ENCODE assay signal across 8 cellular contexts in genomic region chr1:6347641-6348487, GRCh38. TPM values are rescaled to one million over a fixed set of nuclear protein-coding genes. Genes with fewer than 3 reads are reported as not detected.
A peak's percentile ranks its signal among the peaks of the same experiment; 100 is the strongest.
DNase-seq lines count a peak whose midpoint lies in the region; ATAC-seq and TF ChIP-seq lines count a peak whose summit lies in the region.

No MANE protein-coding gene starts in this region.

- DNase-seq in Right ventricle myocardium superior (peak; percentile 68), cardiac septum (ENCODE audit: low spot score) (no peak), immature natural killer cell (peak; percentile 57 to 69 (median 67))
- DNase-seq in activated naive CD8-positive, alpha-beta T cell treated with anti-CD3 and anti-CD28 coated beads for 36 hours = peak; percentile 65
- peak; percentile 50 to 58 for DNase-seq in stimulated activated CD4-positive, alpha-beta T cell treated with anti-CD3 and anti-CD28 coated beads, Interleukin-4, amount 100 ng/mL, for 48 hours (ENCODE audit: low read depth in 2 of 2)

- peaks cover 15% of the 10 kb centered on the region for H3K4me1 Mint-ChIP-seq in activated naive CD8-positive, alpha-beta T cell treated with anti-CD3 and anti-CD28 coated beads for 36 hours
- peaks cover 30 to 33% of the 10 kb centered on the region in 2 donors for H3K4me1 Mint-ChIP-seq in immature natural killer cell

- peak; percentile 36 for ATAC-seq in Right ventricle myocardium superior (ENCODE audit: poor library complexity)
- ATAC-seq in SK-N-SH treated with all-trans-retinoic acid at 6 μM for 48 hours = peak; percentile 50
- no peak for ATAC-seq in HG02973 (IDR thresholded peaks at IDR 0.05; ENCODE audit: unreplicated experiment)
- no peak for ATAC-seq in GM21390 (IDR thresholded peaks at IDR 0.05; ENCODE audit: unreplicated experiment)

- no peaks in the 10 kb centered on the region for H3K9me3 Mint-ChIP-seq in activated naive CD8-positive, alpha-beta T cell treated with anti-CD3 and anti-CD28 coated beads for 36 hours
- no peaks in the 10 kb centered on the region for H3K9me3 Mint-ChIP-seq in immature natural killer cell

- no peaks in the 10 kb centered on the region for H3K27me3 Mint-ChIP-seq in activated naive CD8-positive, alpha-beta T cell treated with anti-CD3 and anti-CD28 coated beads for 36 hours
- peaks cover 2 to 3% (median 2%) of the 10 kb centered on the region in 3 donors for H3K27me3 Mint-ChIP-seq in immature natural killer cell (ENCODE audit: low read depth in 3 of 3)

- peaks cover 4% of the 10 kb centered on the region for H3K36me3 Mint-ChIP-seq in activated naive CD8-positive, alpha-beta T cell treated with anti-CD3 and anti-CD28 coated beads for 36 hours
- H3K36me3 Mint-ChIP-seq in immature natural killer cell = peaks cover 0 to 3% (median 0%) of the 10 kb centered on the region in 3 donors

- intact Hi-C loops in Right ventricle myocardium superior (cut with DNase I) = loop anchor here (5.0 kb wide), 1 partner anchor 59 kb away; no protein-coding TSS in a partner anchor
- intact Hi-C loops in cardiac septum (cut with DNase I) = loop anchor here (5.0 to 10.0 kb wide), 2 partner anchors 54 to 293 kb away; no protein-coding TSS in a partner anchor

- peak overlapping the region; percentile 1 for H3K4me3 Mint-ChIP-seq in activated naive CD8-positive, alpha-beta T cell treated with anti-CD3 and anti-CD28 coated beads for 36 hours
- H3K4me3 Mint-ChIP-seq in immature natural killer cell = peak overlapping the region; percentile 59 to 82 (median 70)

- H3K27ac Mint-ChIP-seq in activated naive CD8-positive, alpha-beta T cell treated with anti-CD3 and anti-CD28 coated beads for 36 hours = peak overlapping the region; percentile 68
- peak overlapping the region; percentile 85 to 94 (median 88) for H3K27ac Mint-ChIP-seq in immature natural killer cell

TF ChIP-seq in SK-N-SH treated with all-trans-retinoic acid at 6 μM for 48 hours, 23 proteins besides CTCF, POLR2A, EP300 and RAD21:
- TF ChIP-seq CSDC2 (CRISPR knock-in tag; IDR thresholded peaks at IDR 0.05) (no peak), TOX (CRISPR knock-in tag; IDR thresholded peaks at IDR 0.05; ENCODE audit: borderline replicate concordance) (no peak), GLIS3 (CRISPR knock-in tag; IDR thresholded peaks at IDR 0.05) (no peak), ZFP30 (CRISPR knock-in tag; IDR thresholded peaks at IDR 0.05) (no peak), SNAI2 (CRISPR knock-in tag; IDR thresholded peaks at IDR 0.05) (no peak), ARNTL (CRISPR knock-in tag; IDR thresholded peaks at IDR 0.05; ENCODE audit: borderline replicate concordance, low read depth) (no peak), ZC3H10 (CRISPR knock-in tag; IDR thresholded peaks at IDR 0.05) (no peak), BACH2 (CRISPR knock-in tag; IDR thresholded peaks at IDR 0.05; ENCODE audit: borderline replicate concordance) (no peak), ZFP3 (CRISPR knock-in tag; IDR thresholded peaks at IDR 0.05) (no peak), ESRRG (CRISPR knock-in tag; IDR thresholded peaks at IDR 0.05) (no peak), OSR1 (CRISPR knock-in tag; IDR thresholded peaks at IDR 0.05) (no peak), CREB5 (CRISPR knock-in tag; IDR thresholded peaks at IDR 0.05; ENCODE audit: low read depth) (no peak)
- TF ChIP-seq, protein P1, sequence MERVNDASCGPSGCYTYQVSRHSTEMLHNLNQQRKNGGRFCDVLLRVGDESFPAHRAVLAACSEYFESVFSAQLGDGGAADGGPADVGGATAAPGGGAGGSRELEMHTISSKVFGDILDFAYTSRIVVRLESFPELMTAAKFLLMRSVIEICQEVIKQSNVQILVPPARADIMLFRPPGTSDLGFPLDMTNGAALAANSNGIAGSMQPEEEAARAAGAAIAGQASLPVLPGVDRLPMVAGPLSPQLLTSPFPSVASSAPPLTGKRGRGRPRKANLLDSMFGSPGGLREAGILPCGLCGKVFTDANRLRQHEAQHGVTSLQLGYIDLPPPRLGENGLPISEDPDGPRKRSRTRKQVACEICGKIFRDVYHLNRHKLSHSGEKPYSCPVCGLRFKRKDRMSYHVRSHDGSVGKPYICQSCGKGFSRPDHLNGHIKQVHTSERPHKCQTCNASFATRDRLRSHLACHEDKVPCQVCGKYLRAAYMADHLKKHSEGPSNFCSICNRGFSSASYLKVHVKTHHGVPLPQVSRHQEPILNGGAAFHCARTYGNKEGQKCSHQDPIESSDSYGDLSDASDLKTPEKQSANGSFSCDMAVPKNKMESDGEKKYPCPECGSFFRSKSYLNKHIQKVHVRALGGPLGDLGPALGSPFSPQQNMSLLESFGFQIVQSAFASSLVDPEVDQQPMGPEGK (CRISPR knock-in tag; IDR thresholded peaks at IDR 0.05; ENCODE audit: borderline replicate concordance) = no peak
- TF ChIP-seq, protein P2, sequence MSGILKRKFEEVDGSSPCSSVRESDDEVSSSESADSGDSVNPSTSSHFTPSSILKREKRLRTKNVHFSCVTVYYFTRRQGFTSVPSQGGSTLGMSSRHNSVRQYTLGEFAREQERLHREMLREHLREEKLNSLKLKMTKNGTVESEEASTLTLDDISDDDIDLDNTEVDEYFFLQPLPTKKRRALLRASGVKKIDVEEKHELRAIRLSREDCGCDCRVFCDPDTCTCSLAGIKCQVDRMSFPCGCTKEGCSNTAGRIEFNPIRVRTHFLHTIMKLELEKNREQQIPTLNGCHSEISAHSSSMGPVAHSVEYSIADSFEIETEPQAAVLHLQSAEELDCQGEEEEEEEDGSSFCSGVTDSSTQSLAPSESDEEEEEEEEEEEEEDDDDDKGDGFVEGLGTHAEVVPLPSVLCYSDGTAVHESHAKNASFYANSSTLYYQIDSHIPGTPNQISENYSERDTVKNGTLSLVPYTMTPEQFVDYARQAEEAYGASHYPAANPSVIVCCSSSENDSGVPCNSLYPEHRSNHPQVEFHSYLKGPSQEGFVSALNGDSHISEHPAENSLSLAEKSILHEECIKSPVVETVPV (CRISPR knock-in tag; IDR thresholded peaks at IDR 0.05) = no peak
- TF ChIP-seq, protein P3, sequence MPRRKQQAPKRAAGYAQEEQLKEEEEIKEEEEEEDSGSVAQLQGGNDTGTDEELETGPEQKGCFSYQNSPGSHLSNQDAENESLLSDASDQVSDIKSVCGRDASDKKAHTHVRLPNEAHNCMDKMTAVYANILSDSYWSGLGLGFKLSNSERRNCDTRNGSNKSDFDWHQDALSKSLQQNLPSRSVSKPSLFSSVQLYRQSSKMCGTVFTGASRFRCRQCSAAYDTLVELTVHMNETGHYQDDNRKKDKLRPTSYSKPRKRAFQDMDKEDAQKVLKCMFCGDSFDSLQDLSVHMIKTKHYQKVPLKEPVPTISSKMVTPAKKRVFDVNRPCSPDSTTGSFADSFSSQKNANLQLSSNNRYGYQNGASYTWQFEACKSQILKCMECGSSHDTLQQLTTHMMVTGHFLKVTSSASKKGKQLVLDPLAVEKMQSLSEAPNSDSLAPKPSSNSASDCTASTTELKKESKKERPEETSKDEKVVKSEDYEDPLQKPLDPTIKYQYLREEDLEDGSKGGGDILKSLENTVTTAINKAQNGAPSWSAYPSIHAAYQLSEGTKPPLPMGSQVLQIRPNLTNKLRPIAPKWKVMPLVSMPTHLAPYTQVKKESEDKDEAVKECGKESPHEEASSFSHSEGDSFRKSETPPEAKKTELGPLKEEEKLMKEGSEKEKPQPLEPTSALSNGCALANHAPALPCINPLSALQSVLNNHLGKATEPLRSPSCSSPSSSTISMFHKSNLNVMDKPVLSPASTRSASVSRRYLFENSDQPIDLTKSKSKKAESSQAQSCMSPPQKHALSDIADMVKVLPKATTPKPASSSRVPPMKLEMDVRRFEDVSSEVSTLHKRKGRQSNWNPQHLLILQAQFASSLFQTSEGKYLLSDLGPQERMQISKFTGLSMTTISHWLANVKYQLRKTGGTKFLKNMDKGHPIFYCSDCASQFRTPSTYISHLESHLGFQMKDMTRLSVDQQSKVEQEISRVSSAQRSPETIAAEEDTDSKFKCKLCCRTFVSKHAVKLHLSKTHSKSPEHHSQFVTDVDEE (CRISPR knock-in tag; IDR thresholded peaks at IDR 0.05) = no peak

RNA-seq across cellular contexts. Expression of gene ACOT7, which starts 45.7 kb away (rescaled TPM):
- total RNA-seq in Right ventricle myocardium superior = 8.5 TPM
- total RNA-seq in cardiac septum = 13.8 TPM
- total RNA-seq in activated naive CD8-positive, alpha-beta T cell treated with anti-CD3 and anti-CD28 coated beads for 36 hours = 10 to 100 TPM; 80.8 to 86.2 TPM
- polyA plus RNA-seq in immature natural killer cell = 10 to 100 TPM; 26.7 to 31.2 (median 28.9) TPM

Comparison
In these comparisons a context has a peak if more than half of its experiments do, and no peak if none do; other contexts are left out.
1. ATAC-seq: peak in Right ventricle myocardium superior (single experiment) and SK-N-SH treated with all-trans-retinoic acid at 6 μM for 48 hours (single experiment); none in HG02973 (single experiment) and GM21390 (single experiment).